ENCODE assay signal across 11 cellular contexts in the genomic region with DNA sequence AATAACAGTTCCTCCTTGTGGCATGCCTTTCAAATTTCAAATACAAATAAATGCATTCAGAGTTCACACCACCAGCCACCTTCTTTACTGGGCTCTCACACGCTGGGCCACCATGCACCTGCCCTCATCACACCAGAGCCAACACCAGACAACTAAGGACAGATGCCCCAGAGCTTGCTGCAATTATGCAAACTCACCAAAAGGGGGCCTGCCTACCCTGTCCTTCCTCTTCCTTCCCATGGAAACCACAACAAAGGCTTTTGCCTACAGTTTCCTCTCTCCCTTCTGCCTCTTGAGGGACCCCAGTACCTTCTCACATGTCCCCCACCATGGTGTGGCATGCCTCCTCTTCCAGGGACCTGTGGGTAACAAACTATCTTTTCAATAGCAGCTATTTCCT.
DNase-seq lines count a peak whose midpoint lies in the region; ATAC-seq and TF ChIP-seq lines count a peak whose summit lies in the region.
"Had no signal": no experiment of that assay in that cellular context is flagged by ENCODE, and none has a peak within 500 bp of the region (broad histone marks: within the 10 kb centered on the region; RNA-seq: fewer than 3 reads in every experiment).

No MANE protein-coding gene starts in this region.

- TF ChIP-seq CTCF in GM12874 (IDR thresholded peaks at IDR 0.05; ENCODE audit: insufficient read depth, low read depth, low read length) (peak; percentile 39; the same call in 1 of the 2 replicates), fibroblast of mammary gland (conservative IDR thresholded peaks at IDR 0.05; ENCODE audit: control insufficient read depth, insufficient read depth, low read depth, low read length) (peak; percentile 70)

- DNase-seq in ACHN (peak; percentile 50), NAMALWA (ENCODE audit: low spot score) (peak; percentile 32), fibroblast of mammary gland (ENCODE audit: low read depth) (peak; percentile 56), RPMI8226 (no peak), NCI-H345 (lab: John Stamatoyannopoulos, UW) (no peak), Right ventricle myocardium superior (no peak)
- DNase-seq: right lobe of liver had no signal

- no peak overlapping the region for H3K4me3 ChIP-seq in fibroblast of mammary gland (ENCODE audit: control insufficient read depth, low read depth, low read length)
- H3K4me3 ChIP-seq: K562, lung, right lobe of liver had no signal

- in situ Hi-C loops in ACHN (cut with HindIII; ENCODE audit: low pct_ligation_motif_present, low pct_unique_long_range_greater_than_20kb, low sequenced_read_pairs): no loop called here

- intact Hi-C loops in Right ventricle myocardium superior (cut with DNase I): no loop called here

- ATAC-seq in HG03097 (IDR thresholded peaks at IDR 0.05; ENCODE audit: low FRiP score, unreplicated experiment): no peak
- ATAC-seq in Right ventricle myocardium superior (ENCODE audit: poor library complexity): no peak
- ATAC-seq: K562 had no signal

Comparison
In these comparisons a context has a peak if more than half of its experiments do, and no peak if none do; other contexts are left out.
1. DNase-seq: peak in ACHN (single experiment), NAMALWA (single experiment) and fibroblast of mammary gland (single experiment); none in RPMI8226 (single experiment), NCI-H345 (single experiment) and Right ventricle myocardium superior (single experiment).